Comparison of ENCODE assay signal across 21 cellular contexts in the genomic region with DNA sequence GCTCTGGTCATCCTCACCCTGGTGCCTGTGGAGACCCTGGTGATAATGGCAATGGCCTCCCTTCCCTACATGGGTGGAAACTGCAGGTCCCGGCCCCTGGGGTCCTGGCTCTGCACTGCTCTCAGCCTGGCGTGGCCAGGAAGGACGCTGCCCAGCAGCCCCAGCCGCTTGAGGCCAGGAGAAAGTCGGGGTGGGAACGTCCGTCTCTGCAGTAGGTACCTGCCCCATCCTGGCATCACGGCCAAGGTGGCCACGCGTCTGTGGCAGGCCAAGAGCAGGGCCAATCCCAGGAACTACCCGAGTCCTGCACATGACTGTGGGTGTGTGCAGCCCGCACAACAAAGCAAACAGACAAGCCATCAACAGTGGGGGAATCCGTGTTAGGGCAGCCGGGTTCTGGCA. TPM values are rescaled to one million over a fixed set of nuclear protein-coding genes. Genes with fewer than 3 reads are reported as not detected.
DNase-seq lines count a peak whose midpoint lies in the region; ATAC-seq and TF ChIP-seq lines count a peak whose summit lies in the region.
"Had no signal": no experiment of that assay in that cellular context is flagged by ENCODE, and none has a peak within 500 bp of the region (broad histone marks: within the 10 kb centered on the region; RNA-seq: fewer than 3 reads in every experiment).

No MANE protein-coding gene starts in this region.

- H3K9me3 Mint-ChIP-seq in CD14-positive monocyte, result peaks cover 5 to 27% (median 15%) of the 10 kb centered on the region in 7 donors
- H3K9me3 Mint-ChIP-seq: activated CD4-positive, alpha-beta T cell treated with anti-CD3 and anti-CD28 coated beads, Interleukin-2, amount 10 ng/mL, durations not matched to agents 7 days and 5 days; central memory CD8-positive, alpha-beta T cell; H9; naive B cell had no signal

- ATAC-seq in HG02623 (IDR thresholded peaks at IDR 0.05; ENCODE audit: unreplicated experiment), result no peak
- no peak for ATAC-seq in HG03442 (IDR thresholded peaks at IDR 0.05; ENCODE audit: unreplicated experiment)
- ATAC-seq: activated T-cell treated with anti-CD3 and anti-CD28 coated beads, Interleukin-2, amount 50 U/mL, for 72 hours; left lobe of liver had no signal

- peaks cover 7 to 53% (median 28%) of the 10 kb centered on the region in 3 donors for H3K27me3 Mint-ChIP-seq in CD14-positive monocyte (ENCODE audit: low read depth in 3 of 3)

- H3K27ac ChIP-seq in HUES6 (ENCODE audit: low read depth, low read length) (no peak overlapping the region), left ventricle myocardium inferior (replicated peaks) (no peak overlapping the region)

- H3K4me3 Mint-ChIP-seq in CD14-positive monocyte, result no peak overlapping the region
- H3K4me3 Mint-ChIP-seq: activated CD4-positive, alpha-beta T cell treated with anti-CD3 and anti-CD28 coated beads, Interleukin-2, amount 10 ng/mL, durations not matched to agents 7 days and 5 days; activated naive CD8-positive, alpha-beta T cell; activated T-cell treated with anti-CD3 and anti-CD28 coated beads, Interleukin-2, amount 50 U/mL, for 72 hours; central memory CD8-positive, alpha-beta T cell; naive B cell had no signal

- H3K27me3 ChIP-seq in HUES6 (ENCODE audit: control insufficient read depth, insufficient read depth, low read length), result peaks cover 53% of the 10 kb centered on the region
- peaks cover 82% of the 10 kb centered on the region for H3K27me3 ChIP-seq in left ventricle myocardium inferior (ENCODE audit: low read depth)

- H3K36me3 Mint-ChIP-seq in CD14-positive monocyte, result peaks cover 0 to 7% of the 10 kb centered on the region in 2 donors
- H3K36me3 Mint-ChIP-seq: activated naive CD8-positive, alpha-beta T cell had no signal

- H3K9ac ChIP-seq in HUES6 (ENCODE audit: low read length), result peak overlapping the region; percentile 31

- peaks cover 27% of the 10 kb centered on the region for H3K4me1 Mint-ChIP-seq in CD14-positive monocyte
- H3K4me1 Mint-ChIP-seq: activated CD4-positive, alpha-beta T cell treated with anti-CD3 and anti-CD28 coated beads, Interleukin-2, amount 10 ng/mL, durations not matched to agents 7 days and 5 days; central memory CD8-positive, alpha-beta T cell had no signal

- no peaks in the 10 kb centered on the region for H3K36me3 ChIP-seq in HUES6 (ENCODE audit: control insufficient read depth, insufficient read depth, low read length)
- no peaks in the 10 kb centered on the region for H3K36me3 ChIP-seq in left ventricle myocardium inferior

- H3K4me1 ChIP-seq in HUES6 (ENCODE audit: control insufficient read depth, insufficient read depth, low read length) (peaks cover 40% of the 10 kb centered on the region), left ventricle myocardium inferior (peaks cover 25% of the 10 kb centered on the region)

- H3K27ac Mint-ChIP-seq in CD14-positive monocyte, result peak overlapping the region in 4 of 7 donors; percentile 0 to 46 (median 38)
- H3K27ac Mint-ChIP-seq: activated CD4-positive, alpha-beta T cell treated with anti-CD3 and anti-CD28 coated beads, Interleukin-2, amount 10 ng/mL, durations not matched to agents 7 days and 5 days; activated naive CD8-positive, alpha-beta T cell; activated T-cell treated with anti-CD3 and anti-CD28 coated beads, Interleukin-2, amount 50 U/mL, for 72 hours had no signal

- H3K9me3 ChIP-seq in HUES6 (ENCODE audit: control insufficient read depth, insufficient read depth, low read depth, low read length), result no peaks in the 10 kb centered on the region
- H3K9me3 ChIP-seq in left ventricle myocardium inferior (replicated peaks), result no peaks in the 10 kb centered on the region

- intact Hi-C loops in CD14-positive monocyte (cut with micrococcal nuclease), result no loop called here
- intact Hi-C loops in left ventricle myocardium inferior (cut with micrococcal nuclease), result no loop called here

- DNase-seq in CD14-positive monocyte (ENCODE audit: low spot score), result peak; percentile 42
- DNase-seq in left ventricle myocardium inferior, result peak; percentile 7
- DNase-seq in pons (ENCODE audit: low spot score), result peak; percentile 54
- DNase-seq in NOMO-1 (lab: John Stamatoyannopoulos, UW; ENCODE audit: unreplicated experiment in 2 of 2), result no peak
- no peak for DNase-seq in amniotic stem cell (lab: John Stamatoyannopoulos, UW)
- DNase-seq: activated CD4-positive, alpha-beta T cell treated with anti-CD3 and anti-CD28 coated beads, Interleukin-2, amount 10 ng/mL, durations not matched to agents 7 days and 5 days; activated T-cell treated with anti-CD3 and anti-CD28 coated beads, Interleukin-2, amount 50 U/mL, for 72 hours; Calu3; H9; MM.1S; naive B cell; NCI-H187 treated with DMSO at 0.1 percent for 48 hours; stimulated activated CD4-positive, alpha-beta T cell treated with anti-CD3 and anti-CD28 coated beads, Interleukin-4, amount 100 ng/mL, for 24 hours; stimulated activated CD8-positive, alpha-beta memory T cell treated with anti-CD3 and anti-CD28 coated beads, Interleukin-4, amount 100 ng/mL, for 48 hours had no signal

- H3K4me3 ChIP-seq in HUES6 (ENCODE audit: low read depth, low read length), result no peak overlapping the region
- no peak overlapping the region for H3K4me3 ChIP-seq in left ventricle myocardium inferior

- TF ChIP-seq CTCF in CD14-positive monocyte (IDR thresholded peaks at IDR 0.05), result no peak
- TF ChIP-seq CTCF in left ventricle myocardium inferior (IDR thresholded peaks at IDR 0.05; ENCODE audit: borderline replicate concordance), result no peak

RNA-seq across cellular contexts. Expression of a gene that starts 33.8 kb away (rescaled TPM):
- polyA plus RNA-seq in CD14-positive monocyte, result under 1 TPM; 0.17 to 0.28 TPM
- total RNA-seq in left ventricle myocardium inferior, result 22.4 TPM

RNA-seq across cellular contexts. Expression of a gene that starts 52.0 kb away (rescaled TPM):
- under 1 TPM; 0.16 to 0.18 TPM for polyA plus RNA-seq in CD14-positive monocyte
- total RNA-seq in left ventricle myocardium inferior, result not detected
- total RNA-seq: activated T-cell treated with anti-CD3 and anti-CD28 coated beads, Interleukin-2, amount 50 U/mL, for 72 hours; SK-MEL-5 had no signal

RNA-seq across cellular contexts. Expression of a gene that starts 58.4 kb away (rescaled TPM):
- 1 to 10 TPM; 6.4 to 8.5 TPM for polyA plus RNA-seq in CD14-positive monocyte
- total RNA-seq in left ventricle myocardium inferior, result 9.0 TPM

Comparison
In these comparisons a context has a peak if more than half of its experiments do, and no peak if none do; other contexts are left out.
1. DNase-seq: peak in CD14-positive monocyte (single experiment), left ventricle myocardium inferior (single experiment) and pons (single experiment); none in NOMO-1 (0 of 2) and amniotic stem cell (single experiment).